ENCODE assay signal across 21 cellular contexts in genomic region chr12:93005928-93006654, GRCh38.
DNase-seq lines count a peak whose midpoint lies in the region; ATAC-seq, FAIRE-seq and TF ChIP-seq lines count a peak whose summit lies in the region.
"Had no signal": no experiment of that assay in that cellular context is flagged by ENCODE, and none has a peak within 500 bp of the region (broad histone marks: within the 10 kb centered on the region; RNA-seq: fewer than 3 reads in every experiment).

No MANE protein-coding gene starts in this region.

- no peaks in the 10 kb centered on the region for H3K9me3 ChIP-seq in K562 (replicated peaks; ENCODE audit: control insufficient read depth, insufficient read depth, low read depth, low read length)
- no peaks in the 10 kb centered on the region for H3K9me3 ChIP-seq in neural progenitor cell (ENCODE audit: low read depth)
- no peaks in the 10 kb centered on the region for H3K9me3 ChIP-seq in A673 (ENCODE audit: low read depth, low read length, poor library complexity, severe bottlenecking)
- H3K9me3 ChIP-seq: BE2C had no signal

- no peaks in the 10 kb centered on the region for H3K27me3 ChIP-seq in K562 (ENCODE audit: control insufficient read depth in 2 of 2, insufficient read depth in 2 of 2, low read length in 2 of 2)
- H3K27me3 ChIP-seq in neural progenitor cell, result no peaks in the 10 kb centered on the region
- H3K27me3 ChIP-seq in A673 (replicated peaks; ENCODE audit: insufficient read depth, low read depth, low read length, poor library complexity), result no peaks in the 10 kb centered on the region
- H3K27me3 ChIP-seq: BE2C had no signal

- H3K4me2 ChIP-seq in K562 (ENCODE audit: insufficient read depth, low read length) (no peak overlapping the region), neural progenitor cell (no peak overlapping the region)
- H3K4me2 ChIP-seq: PC-9 had no signal

- H3K9me1 ChIP-seq in K562 (ENCODE audit: control insufficient read depth, insufficient read depth, low read length), result no peaks in the 10 kb centered on the region

- no peak overlapping the region for H3K4me3 Mint-ChIP-seq in neural progenitor cell
- H3K4me3 Mint-ChIP-seq: CD4-positive, CD25-positive, alpha-beta regulatory T cell; HFFc6 had no signal

- H3K36me3 ChIP-seq in K562 (ENCODE audit: control insufficient read depth, insufficient read depth, low read length), result no peaks in the 10 kb centered on the region
- no peaks in the 10 kb centered on the region for H3K36me3 ChIP-seq in neural progenitor cell
- H3K36me3 ChIP-seq in A673 (ENCODE audit: insufficient read depth, low read length, poor library complexity, severe bottlenecking), result no peaks in the 10 kb centered on the region
- H3K36me3 ChIP-seq: BE2C had no signal

- H3K27me3 Mint-ChIP-seq in neural progenitor cell (ENCODE audit: insufficient read depth, low read depth), result peaks cover 8% of the 10 kb centered on the region

- H3K79me2 ChIP-seq in K562 (ENCODE audit: control insufficient read depth, insufficient read depth, low read length), result no peaks in the 10 kb centered on the region
- no peaks in the 10 kb centered on the region for H3K79me2 ChIP-seq in neural progenitor cell (ENCODE audit: low read depth)

- intact Hi-C loops in K562 (cut with micrococcal nuclease) (no loop called here), A673 (cut with micrococcal nuclease; ENCODE audit: unreplicated experiment) (no loop called here)

- H3K4me1 ChIP-seq in K562 (replicated peaks in 1 of 2; ENCODE audit: control insufficient read depth in 2 of 2, insufficient read depth in 2 of 2, low read length in 2 of 2), result peaks cover 0 to 9% of the 10 kb centered on the region in 2 experiments; a peak in 3 of 5 replicates
- H3K4me1 ChIP-seq in neural progenitor cell, result peaks cover 21% of the 10 kb centered on the region
- peaks cover 13% of the 10 kb centered on the region for H3K4me1 ChIP-seq in A673 (ENCODE audit: insufficient read depth, low read length, poor library complexity, severe bottlenecking)
- H3K4me1 ChIP-seq: BE2C had no signal

- TF ChIP-seq CTCF in K562 (IDR thresholded peaks at IDR 0.05 in 2 of 3, conservative IDR thresholded peaks at IDR 0.05 in 1 of 3; ENCODE audit: insufficient read depth in 2 of 3, low read depth in 1 of 3, low read length in 3 of 3) (no peak), neural progenitor cell (IDR thresholded peaks at IDR 0.05) (no peak), A673 (conservative IDR thresholded peaks at IDR 0.05; ENCODE audit: low read depth, low read length) (no peak)

- no peak for TF ChIP-seq EP300 in K562 (IDR thresholded peaks at IDR 0.05; ENCODE audit: low read length)

- H3K36me3 Mint-ChIP-seq in neural progenitor cell, result no peaks in the 10 kb centered on the region
- H3K36me3 Mint-ChIP-seq: CD4-positive, CD25-positive, alpha-beta regulatory T cell had no signal

- H3K9me3 Mint-ChIP-seq in neural progenitor cell, result no peaks in the 10 kb centered on the region
- H3K9me3 Mint-ChIP-seq: CD4-positive, CD25-positive, alpha-beta regulatory T cell; HFFc6 had no signal

- DNase-seq in DMS79 treated with DMSO at 0.1 percent for 48 hours (lab: John Stamatoyannopoulos, UW) (peak; percentile 71), DMS79 (lab: John Stamatoyannopoulos, UW) (no peak), K562 (ENCODE audit: extremely low read depth in 1 of 4, low spot score in 3 of 4) (no peak), neural progenitor cell (ENCODE audit: low spot score) (peak; percentile 45), AG20443 (ENCODE audit: low spot score) (no peak), A673 (ENCODE audit: low spot score) (no peak), amygdala (lab: John Stamatoyannopoulos, UW) (no peak)
- DNase-seq: BE2C; CD4-positive, CD25-positive, alpha-beta regulatory T cell; COR-L47; HFFc6; Karpas-422; NCI-H1417 treated with DMSO at 0.1 percent for 48 hours; NCI-H187 treated with DMSO at 0.1 percent for 48 hours; NCI-H2227 treated with DMSO at 0.1 percent for 48 hours; NCI-H524; PC-9 had no signal

- no peak overlapping the region for H3K4me3 ChIP-seq in K562
- no peak overlapping the region for H3K4me3 ChIP-seq in neural progenitor cell
- H3K4me3 ChIP-seq in A673 (ENCODE audit: low read depth, low read length, poor library complexity, severe bottlenecking), result no peak overlapping the region
- H3K4me3 ChIP-seq: PC-9 had no signal

- POLR2A ChIA-PET in K562 (lab: Yijun Ruan, JAX), result interaction anchor here (0.6 kb wide), 1 partner anchor 371 kb away, joined by 4 read pairs; no protein-coding TSS in a partner anchor
- POLR2A ChIA-PET in A673 (lab: Charles Lee; ENCODE audit: low non-redundant PET), result interaction anchor here (0.7 kb wide), 1 partner anchor 71 kb away, joined by 3 read pairs; no protein-coding TSS in a partner anchor

- 61% methylated on average over 8 of the region's 8 CpGs for WGBS in K562 (ENCODE audit: insufficient coverage, low coverage, missing lambda C conversion rate)

- H2AFZ ChIP-seq in K562 (ENCODE audit: low read depth, low read length) (peak overlapping the region; percentile 18; the same call in 1 of the 2 replicates), neural progenitor cell (replicated peaks) (no peak overlapping the region)
- H2AFZ ChIP-seq: PC-9 had no signal

- no peak overlapping the region for H3K27ac Mint-ChIP-seq in neural progenitor cell
- H3K27ac Mint-ChIP-seq: CD4-positive, CD25-positive, alpha-beta regulatory T cell; HFFc6 had no signal

- H4K20me1 ChIP-seq in K562 (replicated peaks; ENCODE audit: control insufficient read depth, insufficient read depth, low read length) (no peaks in the 10 kb centered on the region), neural progenitor cell (ENCODE audit: low read depth) (no peaks in the 10 kb centered on the region)

- peak; percentile 49; the same call in 2 of the 3 replicates for ATAC-seq in K562
- no peak for ATAC-seq in GM19455 (IDR thresholded peaks at IDR 0.05; ENCODE audit: unreplicated experiment)

- BruUV-seq in K562 (replicated peaks; lab: Mats Ljungman, UMichigan) (no TSS peak), A673 (replicated peaks; lab: Mats Ljungman, UMichigan) (no TSS peak)

- H3K9ac ChIP-seq in K562 (ENCODE audit: insufficient read depth in 1 of 2, low read depth in 2 of 2, low read length in 2 of 2) (no peak overlapping the region; a peak in 1 of 4 replicates), neural progenitor cell (no peak overlapping the region)

- H3F3A ChIP-seq in neural progenitor cell (ENCODE audit: low read depth), result no peaks in the 10 kb centered on the region

- TF ChIP-seq POLR2A in K562 (conservative IDR thresholded peaks at IDR 0.05), result no peak

- no peak for TF ChIP-seq RAD21 in K562 (CRISPR knock-in tag; conservative IDR thresholded peaks at IDR 0.05 in 1 of 2, IDR thresholded peaks at IDR 0.05 in 1 of 2)

- H3K27ac ChIP-seq in K562 (ENCODE audit: extremely low read depth, low read depth, low read length), result no peak overlapping the region
- no peak overlapping the region for H3K27ac ChIP-seq in neural progenitor cell
- no peak overlapping the region for H3K27ac ChIP-seq in A673 (ENCODE audit: low read depth, low read length, poor library complexity, severe bottlenecking)
- H3K27ac ChIP-seq: 22Rv1, PC-9 had no signal

- no peak for FAIRE-seq in K562 (lab: Jason Lieb, UNC)
- FAIRE-seq: GM12891, H54 had no signal

- CTCF ChIA-PET in K562 (lab: Yijun Ruan, JAX; ENCODE audit: low intra/inter-chr PET ratio) (no interaction called here), A673 (lab: Charles Lee) (no interaction called here)

- H3K4me1 Mint-ChIP-seq in neural progenitor cell, result peaks cover 27% of the 10 kb centered on the region

- in situ Hi-C loops in K562 (cut with MboI), result no loop called here

TF ChIP-seq in K562, 482 proteins besides CTCF, POLR2A, EP300 and RAD21:
- TF ChIP-seq POLR2AphosphoS5 (IDR thresholded peaks at IDR 0.05; ENCODE audit: control insufficient read depth, insufficient read depth, low read depth, low read length) (no peak), ZFP36 (IDR thresholded peaks at IDR 0.05; ENCODE audit: low read depth, low read length, partially characterized antibody) (peak; percentile 74), SMARCA5 (IDR thresholded peaks at IDR 0.05) (0 out of 2 replicates have a peak, but pooled peaks have one; percentile 27), ZNF384 (IDR thresholded peaks at IDR 0.05; ENCODE audit: low read depth, low read length) (no peak), BCOR (IDR thresholded peaks at IDR 0.05) (peak; percentile 39; the same call in 1 of the 2 replicates), ZNF354B (CRISPR knock-in tag; IDR thresholded peaks at IDR 0.05) (no peak), ZNF436 (CRISPR knock-in tag; IDR thresholded peaks at IDR 0.05) (0 out of 2 replicates have a peak, but pooled peaks have one; percentile 4)

Comparison
In these comparisons a context has a peak if more than half of its experiments do, and no peak if none do; other contexts are left out.
1. DNase-seq: peak in DMS79 treated with DMSO at 0.1 percent for 48 hours (single experiment) and neural progenitor cell (single experiment); none in DMS79 (single experiment), K562 (0 of 4), AG20443 (single experiment), A673 (single experiment) and amygdala (0 of 56).